Comparison of ENCODE assay signal across 8 cellular contexts in genomic region chr3:32106132-32106928, GRCh38. TPM values are rescaled to one million over a fixed set of nuclear protein-coding genes. Genes with fewer than 3 reads are reported as not detected.
DNase-seq lines count a peak whose midpoint lies in the region; FAIRE-seq and TF ChIP-seq lines count a peak whose summit lies in the region.

TSS of gene GPD1L (plus strand) at chr3:32106620. CDS start at chr3:32106712, 92 bp downstream.

- peaks cover 29% of the 10 kb centered on the region for H3K4me1 Mint-ChIP-seq in activated naive CD4-positive, alpha-beta T cell treated with anti-CD3 and anti-CD28 coated beads for 36 hours (ENCODE audit: low read depth)

- peak within 1 kb of the TSS; percentile 46 for H3K27ac Mint-ChIP-seq in activated naive CD4-positive, alpha-beta T cell treated with anti-CD3 and anti-CD28 coated beads for 36 hours

- peaks cover 11 to 14% of the 10 kb centered on the region in 2 experiments for H3K4me1 ChIP-seq in neutrophil (ENCODE audit: control insufficient read depth in 1 of 2, insufficient read depth in 1 of 2, low read depth in 1 of 2, low read length in 1 of 2)

- no peak for FAIRE-seq in frontal cortex (lab: Jason Lieb, UNC)

- H3K4me3 ChIP-seq in HFF-Myc (replicated peaks; ENCODE audit: low read depth, low read length), result peak within 1 kb of the TSS; percentile 56
- peak within 1 kb of the TSS; percentile 72 to 75 for H3K4me3 ChIP-seq in neutrophil (ENCODE audit: low read depth in 1 of 2, low read length in 1 of 2)

- no peaks in the 10 kb centered on the region for H3K36me3 Mint-ChIP-seq in activated naive CD4-positive, alpha-beta T cell treated with anti-CD3 and anti-CD28 coated beads for 36 hours (ENCODE audit: low read depth)

- H3K9me3 ChIP-seq in neutrophil, result peaks cover 2% of the 10 kb centered on the region

- CTCF ChIA-PET in activated naive CD4-positive, alpha-beta T cell treated with anti-CD3 and anti-CD28 coated beads for 36 hours (lab: Charles Lee), result interaction anchor here (0.8 kb wide), 1 partner anchor 25 kb away, joined by 4 read pairs; no protein-coding TSS in a partner anchor

- peak within 1 kb of the TSS; percentile 96 for H3K4me3 Mint-ChIP-seq in activated naive CD4-positive, alpha-beta T cell treated with anti-CD3 and anti-CD28 coated beads for 36 hours

- H3K9me3 Mint-ChIP-seq in activated naive CD4-positive, alpha-beta T cell treated with anti-CD3 and anti-CD28 coated beads for 36 hours, result peaks cover 10% of the 10 kb centered on the region

- no peaks in the 10 kb centered on the region for H3K27me3 Mint-ChIP-seq in activated naive CD4-positive, alpha-beta T cell treated with anti-CD3 and anti-CD28 coated beads for 36 hours (ENCODE audit: low read depth)

- no peaks in the 10 kb centered on the region for H3K36me3 ChIP-seq in neutrophil

- no peaks in the 10 kb centered on the region for H3K27me3 ChIP-seq in neutrophil

- peak; percentile 99 for DNase-seq in GM03348 (ENCODE audit: low spot score)
- peak; percentile 72 for DNase-seq in HFF-Myc (ENCODE audit: extremely low read depth, low read depth)
- DNase-seq in MV-4-11 (lab: John Stamatoyannopoulos, UW), result peak; percentile 89
- DNase-seq in SK-N-DZ (ENCODE audit: low spot score), result peak; percentile 96
- DNase-seq in activated naive CD4-positive, alpha-beta T cell treated with anti-CD3 and anti-CD28 coated beads for 36 hours, result peak; percentile 92
- peak; percentile 92 to 94 for DNase-seq in frontal cortex (ENCODE audit: low spot score in 2 of 2)

- peak within 1 kb of the TSS; percentile 68 for H3K27ac ChIP-seq in neutrophil

- intact Hi-C loops in activated naive CD4-positive, alpha-beta T cell treated with anti-CD3 and anti-CD28 coated beads for 36 hours (cut with micrococcal nuclease), result loop anchor here (1.0 to 5.0 kb wide), 7 partner anchors 8 to 579 kb away; partner anchors contain the start of genes CMTM6, CMTM8, CNOT10 and STT3B

- TF ChIP-seq CTCF in HFF-Myc (IDR thresholded peaks at IDR 0.05; ENCODE audit: low read depth, low read length, missing control alignments), result no peak
- TF ChIP-seq CTCF in neutrophil (IDR thresholded peaks at IDR 0.05), result no peak
- no peak for TF ChIP-seq CTCF in subcutaneous adipose tissue (IDR thresholded peaks at IDR 0.05; ENCODE audit: low read depth)

RNA-seq across cellular contexts. Expression of gene GPD1L, which starts in this region (rescaled TPM):
- polyA plus RNA-seq in SK-N-DZ (2014; cell fraction: cytosol; rRNA removed), result 11.5 and 16.0 TPM in 2 replicates
- polyA plus RNA-seq in SK-N-DZ (2014; cell fraction: nucleus; rRNA removed), result 7.6 and 8.4 TPM in 2 replicates
- total RNA-seq in activated naive CD4-positive, alpha-beta T cell treated with anti-CD3 and anti-CD28 coated beads for 36 hours, result 10 to 100 TPM; 10.8 to 12.6 TPM
- total RNA-seq in frontal cortex (87.2 TPM), subcutaneous adipose tissue (100 to 1,000 TPM in 1 of 4 donors, 10 to 100 TPM in 3; 75.5 to 180 (median 82.2) TPM)

Comparison
In these comparisons a context has a peak if more than half of its experiments do, and no peak if none do; other contexts are left out.
1. Peak in every context shown above with its lines: DNase-seq, H3K4me3 ChIP-seq and H3K27ac ChIP-seq.